In the genomic region with DNA sequence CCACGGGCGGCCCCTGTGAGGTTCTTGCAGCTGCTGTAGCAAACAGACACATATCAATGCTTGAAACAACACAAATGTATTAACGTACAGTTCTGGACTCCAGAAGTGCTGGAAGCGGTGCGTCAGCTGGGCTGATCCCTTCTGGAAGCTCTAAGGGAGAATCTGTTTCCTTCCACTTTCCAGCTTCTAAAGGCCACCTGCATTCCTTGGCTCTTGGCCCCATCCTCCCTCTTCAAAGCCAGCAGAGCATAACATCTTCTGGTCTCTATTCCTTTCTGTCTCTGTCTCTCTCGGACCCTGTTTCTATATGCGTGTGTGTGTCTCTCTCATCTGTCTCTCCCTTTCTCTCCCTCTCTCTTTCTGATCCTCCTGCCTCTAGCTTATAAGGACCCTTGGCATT, we compare ENCODE assay signal across 26 cellular contexts.
"Had no signal": no experiment of that assay in that cellular context is flagged by ENCODE, and none has a peak within 500 bp of the region (broad histone marks: within the 10 kb centered on the region; RNA-seq: fewer than 3 reads in every experiment).

No MANE protein-coding gene starts in this region.

- H3K27ac Mint-ChIP-seq: nephron progenitor cell; neural progenitor cell; stimulated activated memory B cell treated with anti-CD40 and anti-IgM and Interleukin-4, amounts not matched to agents 10 μg/mL and 1 μg/mL and 100 μg/mL, for 72 hours; stimulated activated naive CD8-positive, alpha-beta T cell treated with anti-CD3 and anti-CD28 coated beads, Interleukin-15, amount 100 ng/mL, for 72 hours had no signal

- H3K9me3 ChIP-seq: lower lobe of right lung, pancreas, prostate gland, vagina had no signal

- H3K27me3 ChIP-seq: left lung, neural progenitor cell, pancreas, tibial nerve, upper lobe of left lung, vagina had no signal

- ATAC-seq: left colon; left lung; lower lobe of right lung; naive thymus-derived CD8-positive, alpha-beta T cell; pancreas; right cardiac atrium; sciatic nerve; stimulated activated memory B cell treated with anti-CD40 and anti-IgM and Interleukin-4, amounts not matched to agents 10 μg/mL and 1 μg/mL and 100 μg/mL, for 72 hours; stimulated activated naive CD8-positive, alpha-beta T cell treated with anti-CD3 and anti-CD28 coated beads, Interleukin-15, amount 100 ng/mL, for 72 hours had no signal

- H3K9ac ChIP-seq: neural progenitor cell had no signal

- H3K36me3 Mint-ChIP-seq: immature natural killer cell; stimulated activated memory B cell treated with anti-CD40 and anti-IgM and Interleukin-4, amounts not matched to agents 10 μg/mL and 1 μg/mL and 100 μg/mL, for 72 hours had no signal

- H2AFZ ChIP-seq: neural progenitor cell had no signal

- H3K4me3 Mint-ChIP-seq: immature natural killer cell; naive thymus-derived CD8-positive, alpha-beta T cell; nephron progenitor cell; neural progenitor cell; stimulated activated memory B cell treated with anti-CD40 and anti-IgM and Interleukin-4, amounts not matched to agents 10 μg/mL and 1 μg/mL and 100 μg/mL, for 72 hours; stimulated activated naive CD8-positive, alpha-beta T cell treated with anti-CD3 and anti-CD28 coated beads, Interleukin-15, amount 100 ng/mL, for 72 hours had no signal

- DNase-seq: hypothalamus; immature natural killer cell; kidney; left colon; left lung; lower lobe of right lung; mammary epithelial cell; mesenchymal stem cell; naive thymus-derived CD8-positive, alpha-beta T cell; nephron progenitor cell; pancreas; posterior cingulate gyrus; retina; right cardiac atrium; stimulated activated CD4-positive, alpha-beta T cell treated with anti-CD3 and anti-CD28 coated beads, Interleukin-4, amount 100 ng/mL, for 24 hours; stimulated activated naive CD4-positive, alpha-beta T cell treated with Interleukin-2 at 50 U/mL for 16 hours; stimulated activated naive CD8-positive, alpha-beta T cell treated with anti-CD3 and anti-CD28 coated beads, Interleukin-15, amount 100 ng/mL, for 72 hours; substantia nigra; upper lobe of left lung had no signal

- H3K27ac ChIP-seq: left lung, lower lobe of right lung, neural progenitor cell, pancreas, prostate gland, skin epidermis, tibial nerve, upper lobe of left lung, vagina had no signal

- H3K27me3 Mint-ChIP-seq: stimulated activated naive CD8-positive, alpha-beta T cell treated with anti-CD3 and anti-CD28 coated beads, Interleukin-15, amount 100 ng/mL, for 72 hours had no signal

- H3K4me1 ChIP-seq: pancreas, prostate gland had no signal

- H3K36me3 ChIP-seq: left lung, lower lobe of right lung, neural progenitor cell, pancreas, prostate gland, tibial nerve, upper lobe of left lung, vagina had no signal

- H3K4me3 ChIP-seq: left lung, lower lobe of right lung, neural progenitor cell, pancreas, prostate gland, skin epidermis, tibial nerve, upper lobe of left lung, vagina had no signal

- H3K4me2 ChIP-seq: neural progenitor cell had no signal
